Comparison of ENCODE assay signal across 8 cellular contexts in genomic region chr7:151059362-151060112, GRCh38. TPM values are rescaled to one million over a fixed set of nuclear protein-coding genes. Genes with fewer than 3 reads are reported as not detected.
DNase-seq lines count a peak whose midpoint lies in the region; ATAC-seq, FAIRE-seq and TF ChIP-seq lines count a peak whose summit lies in the region.

SLC4A2 (plus strand) TSS chr7:151059589; CDS start chr7:151061988, 2,399 bp downstream.

- CTCF ChIA-PET in HCT116 (lab: Charles Lee) (no interaction called here), WTC11 (lab: Charles Lee) (interaction anchor here (1.0 to 3.5 kb wide), 8 partner anchors 8 to 97 kb away, joined by 3 to 12 read pairs (median 6); partner anchors contain the start of gene FASTK)

- H3K9ac ChIP-seq in HCT116 (ENCODE audit: low read length), result peak within 1 kb of the TSS; percentile 91

- TF ChIP-seq CTCF in HCT116 (IDR thresholded peaks at IDR 0.05 in 2 of 3, conservative IDR thresholded peaks at IDR 0.05 in 1 of 3; ENCODE audit: borderline replicate concordance in 1 of 3, insufficient read depth in 1 of 3, low read depth in 2 of 3, low read length in 2 of 3), result peak in 2 of 3 experiments; percentile 54 to 59; a peak in 4 of 6 replicates
- TF ChIP-seq CTCF in WTC11 (IDR thresholded peaks at IDR 0.05), result no peak
- peak; percentile 52 for TF ChIP-seq CTCF in cardiac fibroblast (IDR thresholded peaks at IDR 0.05; ENCODE audit: low read depth, low read length)

- ATAC-seq in HCT116, result peak; percentile 5
- no peak for ATAC-seq in WTC11
- no peak for ATAC-seq in GM18870 (IDR thresholded peaks at IDR 0.05; ENCODE audit: unreplicated experiment)

- POLR2A ChIA-PET in HCT116 (lab: Charles Lee), result no interaction called here
- POLR2A ChIA-PET in WTC11 (lab: Charles Lee), result interaction anchor here (1.1 kb wide), 1 partner anchor 21 kb away, joined by 3 read pairs; the partner anchor contains the start of gene FASTK

- H3K4me1 Mint-ChIP-seq in WTC11, result peaks cover 43% of the 10 kb centered on the region
- peaks cover 34 to 42% of the 10 kb centered on the region in 2 donors for H3K4me1 Mint-ChIP-seq in immature natural killer cell

- no peaks in the 10 kb centered on the region for H4K20me1 ChIP-seq in HCT116 (ENCODE audit: insufficient read depth)

- no peak within 1 kb of the TSS for H2AFZ ChIP-seq in HCT116 (ENCODE audit: low read depth, low read length, poor library complexity, severe bottlenecking)

- intact Hi-C loops in HCT116 (cut with micrococcal nuclease), result no loop called here

- no peaks in the 10 kb centered on the region for H3K9me2 ChIP-seq in HCT116 (ENCODE audit: insufficient read depth)

- FAIRE-seq in small intestine (lab: Jason Lieb, UNC), result no peak

- H3K4me3 ChIP-seq in HCT116 (replicated peaks in 1 of 2; ENCODE audit: low read depth in 1 of 2, low read length in 2 of 2) (peak within 1 kb of the TSS; percentile 81 to 90), cardiac fibroblast (replicated peaks in 1 of 2; ENCODE audit: low read depth in 2 of 2, low read length in 2 of 2) (peak within 1 kb of the TSS; percentile 69 to 80), small intestine (ENCODE audit: low read depth in 1 of 2, low read length in 2 of 2) (peak within 1 kb of the TSS; percentile 73 to 80)

- WGBS in small intestine, 3 donors, result 1% methylated on average over 47 to 75 of the region's 75 CpGs

- RAD21 ChIA-PET in HCT116 (lab: Charles Lee; ENCODE audit: low non-redundant PET in 1 of 2, low total read pairs in 2 of 2, uncharacterized antibody in 2 of 2, unreplicated experiment in 2 of 2), result interaction anchor here (1.0 to 1.3 kb wide), 2 partner anchors 31 to 52 kb away, joined by 3 to 5 read pairs; partner anchors contain the start of gene ABCB8 (in 1 of the 2)

- H3K27me3 Mint-ChIP-seq in WTC11 (ENCODE audit: low read depth) (peaks cover 7% of the 10 kb centered on the region), immature natural killer cell (ENCODE audit: low read depth in 3 of 3) (peaks cover 0 to 6% (median 3%) of the 10 kb centered on the region in 3 donors)

- H3K9me3 Mint-ChIP-seq in WTC11, result no peaks in the 10 kb centered on the region
- H3K9me3 Mint-ChIP-seq in immature natural killer cell, result no peaks in the 10 kb centered on the region

- TF ChIP-seq POLR2A in GM10847 (IDR thresholded peaks at IDR 0.05; ENCODE audit: extremely low read depth, insufficient read length), result peak; percentile 59
- TF ChIP-seq POLR2A in HCT116 (IDR thresholded peaks at IDR 0.05; ENCODE audit: borderline replicate concordance, extremely low read depth, insufficient read depth, insufficient read length), result peak; percentile 38

- peak within 1 kb of the TSS; percentile 95 for H3K4me2 ChIP-seq in HCT116 (ENCODE audit: low read length)

- no peak for TF ChIP-seq RAD21 in HCT116 (IDR thresholded peaks at IDR 0.05; ENCODE audit: low read depth)

- BruUV-seq in HCT116 (replicated peaks; lab: Mats Ljungman, UMichigan), result no TSS peak

- H3K27ac Mint-ChIP-seq in WTC11 (peak within 1 kb of the TSS; percentile 93), immature natural killer cell (peak within 1 kb of the TSS; percentile 85 to 97 (median 95))

- H3K36me3 Mint-ChIP-seq in WTC11 (no peaks in the 10 kb centered on the region; the same call in 1 of the 2 replicates), immature natural killer cell (peaks cover 0 to 3% (median 0%) of the 10 kb centered on the region in 3 donors)

- H3K27me3 ChIP-seq in HCT116 (ENCODE audit: insufficient read depth, low read length), result no peaks in the 10 kb centered on the region
- H3K27me3 ChIP-seq in small intestine (ENCODE audit: control insufficient read depth in 2 of 2, insufficient read depth in 2 of 2, low read length in 2 of 2), result no peaks in the 10 kb centered on the region

- peak within 1 kb of the TSS; percentile 87 for H3K27ac ChIP-seq in HCT116 (ENCODE audit: low read depth, low read length)
- peak within 1 kb of the TSS; percentile 91 to 99 for H3K27ac ChIP-seq in small intestine (ENCODE audit: low read depth in 1 of 2, low read length in 1 of 2)

- DNase-seq in HCT116 (ENCODE audit: low read depth, low spot score) (no peak), NCI-H146 treated with DMSO at 0.1 percent for 48 hours (lab: John Stamatoyannopoulos, UW; ENCODE audit: unreplicated experiment) (peak; percentile 31), WTC11 (ENCODE audit: low spot score) (peak; percentile 76), cardiac fibroblast (ENCODE audit: low read depth in 2 of 2) (peak; percentile 70 to 75), immature natural killer cell (peak; percentile 77 to 80 (median 78)), small intestine (peak; percentile 68)

- H3K4me3 Mint-ChIP-seq in WTC11, result peak within 1 kb of the TSS; percentile 98
- peak within 1 kb of the TSS; percentile 92 to 95 (median 92) for H3K4me3 Mint-ChIP-seq in immature natural killer cell

- H3K4me1 ChIP-seq in HCT116 (ENCODE audit: control insufficient read depth in 1 of 2, insufficient read depth in 2 of 2, low read length in 2 of 2), result peaks cover 28 to 52% of the 10 kb centered on the region in 2 experiments
- peaks cover 0 to 9% of the 10 kb centered on the region in 2 donors for H3K4me1 ChIP-seq in small intestine (ENCODE audit: control insufficient read depth in 2 of 2, insufficient read depth in 1 of 2, low read depth in 1 of 2, low read length in 1 of 2)

- H3K36me3 ChIP-seq in HCT116 (ENCODE audit: control insufficient read depth in 1 of 2, insufficient read depth in 2 of 2, low read length in 2 of 2) (peaks cover 0 to 6% of the 10 kb centered on the region in 2 experiments; a peak in 2 of 4 replicates), small intestine (ENCODE audit: control insufficient read depth in 2 of 2, insufficient read depth in 2 of 2, low read length in 2 of 2) (peaks cover 0 to 6% of the 10 kb centered on the region in 2 donors)

- H3K9me3 ChIP-seq in HCT116 (ENCODE audit: control insufficient read depth in 1 of 2, insufficient read depth in 1 of 2, low read depth in 1 of 2, low read length in 2 of 2), result no peaks in the 10 kb centered on the region
- no peaks in the 10 kb centered on the region for H3K9me3 ChIP-seq in small intestine (ENCODE audit: control insufficient read depth, low read depth)

- H3K79me2 ChIP-seq in HCT116 (ENCODE audit: insufficient read depth, low read length), result peaks cover 45% of the 10 kb centered on the region

TF ChIP-seq in HCT116, 20 proteins besides CTCF, POLR2A, EP300 and RAD21:
- TF ChIP-seq SIN3A (IDR thresholded peaks at IDR 0.05; ENCODE audit: low read depth) (no peak), ZBTB33 (IDR thresholded peaks at IDR 0.05; ENCODE audit: extremely low read depth, insufficient replicate concordance, low read length) (peak; percentile 28), POLR2AphosphoS5 (IDR thresholded peaks at IDR 0.05; ENCODE audit: low read depth, low read length) (peak; percentile 69), ZFX (IDR thresholded peaks at IDR 0.05) (peak; percentile 47; the same call in 1 of the 2 replicates)

TF ChIP-seq in WTC11, 78 proteins besides CTCF, POLR2A, EP300 and RAD21:
- TF ChIP-seq TEAD1 (CRISPR knock-in tag; IDR thresholded peaks at IDR 0.05) (no peak; the same call in 1 of the 2 replicates), FOXP1 (CRISPR knock-in tag; IDR thresholded peaks at IDR 0.05; ENCODE audit: borderline replicate concordance) (0 out of 2 replicates have a peak, but pooled peaks have one; percentile 16)

RNA-seq across cellular contexts. Expression of gene SLC4A2, which starts in this region (rescaled TPM):
- total RNA-seq in HCT116 (2021; ENCODE audit: unreplicated experiment), result 240 TPM
- 195 and 199 TPM in 2 replicates for polyA plus RNA-seq in HCT116 (2012)
- 131 to 164 TPM (median 131 TPM) in 3 replicates for total RNA-seq in WTC11 (2021)
- polyA plus RNA-seq in immature natural killer cell, result 10 to 100 TPM in 2 of 3 donors, 1 to 10 TPM in 1; 6.7 to 19.8 (median 10.9) TPM
- polyA plus RNA-seq in small intestine, result 100 to 1,000 TPM in 2 of 3 donors, 10 to 100 TPM in 1; 91.5 to 132 (median 101) TPM

Comparison
In these comparisons a context has a peak if more than half of its experiments do, and no peak if none do; other contexts are left out.
1. RNA of gene SLC4A2 (polyA plus RNA-seq): 91.5 to 132 TPM in small intestine; 6.7 to 19.8 TPM in immature natural killer cell; every median in the first group is over 4 times any median in the second.
2. Peak in every context shown above with its lines, with median percentiles within 50 percentile points of each other: H3K4me3 ChIP-seq.